In genomic region chr10:14330390-14331071, GRCh38 we compare ENCODE assay signal across 10 cellular contexts. TPM values are rescaled to one million over a fixed set of nuclear protein-coding genes. Genes with fewer than 3 reads are reported as not detected.
DNase-seq lines count a peak whose midpoint lies in the region; ATAC-seq, FAIRE-seq and TF ChIP-seq lines count a peak whose summit lies in the region.
"Had no signal": no experiment of that assay in that cellular context is flagged by ENCODE, and none has a peak within 500 bp of the region (broad histone marks: within the 10 kb centered on the region; RNA-seq: fewer than 3 reads in every experiment).

TSS of gene FRMD4A (minus strand) at chr10:14330924.

- CTCF ChIA-PET in HepG2 (lab: Yijun Ruan, JAX; ENCODE audit: low intra/inter-chr PET ratio, low total read pairs) = no interaction called here

- TF ChIP-seq EP300 in HepG2 (IDR thresholded peaks at IDR 0.05; ENCODE audit: low read depth in 2 of 2, low read length in 2 of 2) = no peak
- TF ChIP-seq EP300 in HepG2 (CRISPR knock-in tag; IDR thresholded peaks at IDR 0.05; ENCODE audit: borderline replicate concordance) = no peak

- H2BK5ac ChIP-seq in neuronal stem cell (ENCODE audit: low read length) = no peak within 1 kb of the TSS

- H3K9ac ChIP-seq in HepG2 (ENCODE audit: insufficient read depth, low read depth, low read length) = no peak within 1 kb of the TSS
- H3K9ac ChIP-seq in neuronal stem cell (ENCODE audit: low read depth, low read length, poor library complexity) = peak within 1 kb of the TSS; percentile 73

- no peak within 1 kb of the TSS for H2AK5ac ChIP-seq in neuronal stem cell (ENCODE audit: low read depth, low read length)

- in situ Hi-C loops in HepG2 (cut with HindIII; ENCODE audit: extremely low pct_ligation_motif_present, low pct_unique_long_range_greater_than_20kb) = no loop called here

- no peak within 1 kb of the TSS for H2BK15ac ChIP-seq in neuronal stem cell (ENCODE audit: low read length)

- H2AFZ ChIP-seq in HepG2 (ENCODE audit: low read length) = no peak within 1 kb of the TSS
- peak within 1 kb of the TSS; percentile 85 for H2AFZ ChIP-seq in neuronal stem cell (ENCODE audit: low read length)

- WGBS in right lobe of liver (ENCODE audit: insufficient coverage, low coverage, low lambda C conversion rate, missing lambda C conversion rate) = 46% methylated on average over 11 of the region's 14 CpGs
- 21% methylated on average over 14 of the region's 14 CpGs for WGBS in HepG2 (ENCODE audit: low lambda C conversion rate)
- 43 to 48% methylated on average over 14 of the region's 14 CpGs for WGBS in heart right ventricle, 2 donors
- WGBS in neuronal stem cell (ENCODE audit: extremely low coverage in 2 of 2, insufficient read length in 2 of 2, insufficient replicate concordance in 1 of 2), 2 donors = no CpG with 5 or more reads among the region's 14 CpGs
- 81 to 85% methylated on average over 14 of the region's 14 CpGs for WGBS in aorta, 2 donors

- H2BK12ac ChIP-seq in neuronal stem cell (ENCODE audit: low read length) = no peak within 1 kb of the TSS

- no peak for TF ChIP-seq CTCF in right lobe of liver (IDR thresholded peaks at IDR 0.05)
- TF ChIP-seq CTCF in HepG2 (CRISPR knock-in tag; IDR thresholded peaks at IDR 0.05) = no peak
- no peak for TF ChIP-seq CTCF in heart right ventricle (IDR thresholded peaks at IDR 0.05)

- BruUV-seq in HepG2 (replicated peaks; lab: Mats Ljungman, UMichigan) = no TSS peak

- no peak within 1 kb of the TSS for H3K4me2 ChIP-seq in HepG2 (ENCODE audit: low read depth, low read length)
- H3K4me2 ChIP-seq in neuronal stem cell (ENCODE audit: insufficient read depth, low read length, poor library complexity, severe bottlenecking) = peak within 1 kb of the TSS; percentile 27
- H3K4me2 ChIP-seq: A549 had no signal

- H3K79me1 ChIP-seq in neuronal stem cell (ENCODE audit: low read depth, low read length) = no peaks in the 10 kb centered on the region

- H3K14ac ChIP-seq in neuronal stem cell (ENCODE audit: low read length) = no peak within 1 kb of the TSS

- no peak within 1 kb of the TSS for H3K4ac ChIP-seq in neuronal stem cell (ENCODE audit: low read length)

- TF ChIP-seq POLR2A in right lobe of liver (IDR thresholded peaks at IDR 0.05) = no peak
- no peak for TF ChIP-seq POLR2A in HepG2 (IDR thresholded peaks at IDR 0.05; ENCODE audit: insufficient read depth in 1 of 2, low read depth in 2 of 2, low read length in 2 of 2)

- no peaks in the 10 kb centered on the region for H3K79me2 ChIP-seq in HepG2 (ENCODE audit: insufficient read depth, low read length)

- H3K27me3 ChIP-seq in right lobe of liver (no peaks in the 10 kb centered on the region), HepG2 (ENCODE audit: control insufficient read depth in 1 of 2, insufficient read depth in 2 of 2, low read length in 2 of 2) (peaks cover 1 to 42% of the 10 kb centered on the region in 2 experiments; a peak in 4 of 5 replicates), heart right ventricle (peaks cover 0 to 70% (median 52%) of the 10 kb centered on the region in 7 donors), neuronal stem cell (ENCODE audit: control insufficient read depth in 3 of 3, insufficient read depth in 3 of 3, low read depth in 1 of 3, low read length in 3 of 3) (peaks cover 0 to 32% (median 0%) of the 10 kb centered on the region in 3 experiments), aorta (ENCODE audit: control insufficient read depth in 1 of 2, insufficient read depth in 2 of 2, low read length in 1 of 2) (no peaks in the 10 kb centered on the region)

- H3K27ac ChIP-seq in right lobe of liver = no peak within 1 kb of the TSS
- H3K27ac ChIP-seq in HepG2 (ENCODE audit: extremely low read length, insufficient read depth, low read length) = no peak within 1 kb of the TSS
- H3K27ac ChIP-seq in heart right ventricle = no peak within 1 kb of the TSS
- no peak within 1 kb of the TSS for H3K27ac ChIP-seq in neuronal stem cell (replicated peaks; ENCODE audit: low read length)
- no peak within 1 kb of the TSS for H3K27ac ChIP-seq in aorta (ENCODE audit: low read depth in 1 of 2, low read length in 2 of 2)
- H3K27ac ChIP-seq: A549 had no signal

- H3K36me3 ChIP-seq in right lobe of liver = no peaks in the 10 kb centered on the region
- H3K36me3 ChIP-seq in HepG2 (replicated peaks in 1 of 2; ENCODE audit: control insufficient read depth in 1 of 2, insufficient read depth in 2 of 2, low read length in 2 of 2) = no peaks in the 10 kb centered on the region
- no peaks in the 10 kb centered on the region for H3K36me3 ChIP-seq in heart right ventricle
- H3K36me3 ChIP-seq in neuronal stem cell (replicated peaks in 1 of 2; ENCODE audit: control insufficient read depth in 2 of 2, insufficient read depth in 2 of 2, low read length in 2 of 2) = no peaks in the 10 kb centered on the region
- H3K36me3 ChIP-seq in aorta (ENCODE audit: control insufficient read depth in 1 of 2, insufficient read depth in 2 of 2, low read length in 1 of 2) = peaks cover 0 to 2% of the 10 kb centered on the region in 2 donors

- no peak within 1 kb of the TSS for H2BK120ac ChIP-seq in neuronal stem cell (ENCODE audit: low read depth, low read length)

- H3K23ac ChIP-seq in neuronal stem cell (ENCODE audit: low read depth, low read length, poor library complexity) = no peak within 1 kb of the TSS

- no peak within 1 kb of the TSS for H4K8ac ChIP-seq in neuronal stem cell (ENCODE audit: low read depth, low read length)

- intact Hi-C loops in right lobe of liver (cut with DNase I) = no loop called here
- intact Hi-C loops in HepG2 (cut with micrococcal nuclease; ENCODE audit: unreplicated experiment) = no loop called here
- intact Hi-C loops in heart right ventricle (cut with DNase I) = no loop called here
- intact Hi-C loops in aorta (cut with DNase I) = no loop called here

- POLR2A ChIA-PET in HepG2 (lab: Yijun Ruan, JAX) = no interaction called here

- no peaks in the 10 kb centered on the region for H4K20me1 ChIP-seq in HepG2 (ENCODE audit: insufficient read depth, low read length)

- H3K4me3 ChIP-seq in right lobe of liver (no peak within 1 kb of the TSS), HepG2 (replicated peaks in 1 of 3; ENCODE audit: insufficient read depth in 1 of 3, low read depth in 2 of 3, low read length in 3 of 3) (no peak within 1 kb of the TSS), heart right ventricle (no peak within 1 kb of the TSS), neuronal stem cell (ENCODE audit: low read length in 2 of 2) (no peak within 1 kb of the TSS), aorta (ENCODE audit: low read length in 2 of 2) (no peak within 1 kb of the TSS)
- H3K4me3 ChIP-seq: A549 had no signal

- H3K4me1 ChIP-seq in right lobe of liver = no peaks in the 10 kb centered on the region
- no peaks in the 10 kb centered on the region for H3K4me1 ChIP-seq in HepG2 (ENCODE audit: insufficient read depth, low read length)
- H3K4me1 ChIP-seq in heart right ventricle = no peaks in the 10 kb centered on the region
- H3K4me1 ChIP-seq in neuronal stem cell (ENCODE audit: control insufficient read depth in 2 of 2, insufficient read depth in 1 of 2, low read depth in 1 of 2, low read length in 2 of 2) = peaks cover 2 to 9% of the 10 kb centered on the region in 2 donors
- H3K4me1 ChIP-seq in aorta (ENCODE audit: control insufficient read depth in 1 of 2, insufficient read depth in 2 of 2, low read length in 2 of 2) = no peaks in the 10 kb centered on the region
- H3K4me1 ChIP-seq: A549 had no signal

- peak in 2 of 4 donors; percentile 31 to 36 for ATAC-seq in right lobe of liver
- no peak for ATAC-seq in HepG2
- ATAC-seq in heart right ventricle = peak in 1 of 8 donors; percentile 42
- no peak for ATAC-seq in aorta (ENCODE audit: low FRiP score)
- no peak for ATAC-seq in HG02798 (IDR thresholded peaks at IDR 0.05; ENCODE audit: poor library complexity, unreplicated experiment)
- ATAC-seq in HG03439 (IDR thresholded peaks at IDR 0.05; ENCODE audit: unreplicated experiment) = no peak
- ATAC-seq: natural killer cell had no signal

- DNase-seq in right lobe of liver = no peak
- no peak for DNase-seq in HepG2 (ENCODE audit: low spot score)
- no peak for DNase-seq in heart right ventricle
- no peak for DNase-seq in neuronal stem cell (ENCODE audit: low spot score)
- DNase-seq in aorta = no peak
- no peak for DNase-seq in NCI-H187 treated with DMSO at 0.1 percent for 48 hours (lab: John Stamatoyannopoulos, UW)
- DNase-seq: natural killer cell had no signal

- H3K9me3 ChIP-seq in right lobe of liver = no peaks in the 10 kb centered on the region
- no peaks in the 10 kb centered on the region for H3K9me3 ChIP-seq in HepG2 (ENCODE audit: low read length)
- no peaks in the 10 kb centered on the region for H3K9me3 ChIP-seq in heart right ventricle
- H3K9me3 ChIP-seq in neuronal stem cell (replicated peaks in 1 of 2; ENCODE audit: control insufficient read depth in 2 of 2, insufficient read depth in 1 of 2, low read depth in 1 of 2, low read length in 2 of 2) = no peaks in the 10 kb centered on the region
- no peaks in the 10 kb centered on the region for H3K9me3 ChIP-seq in aorta (ENCODE audit: control insufficient read depth, low read length)
- H3K9me3 ChIP-seq: A549 had no signal

- no peak for FAIRE-seq in HepG2 (lab: Jason Lieb, UNC)
- FAIRE-seq: A549 had no signal

- no peak for TF ChIP-seq RAD21 in HepG2 (CRISPR knock-in tag; IDR thresholded peaks at IDR 0.05)

- peak within 1 kb of the TSS; percentile 57 for H3K18ac ChIP-seq in neuronal stem cell (ENCODE audit: low read length)

- no peak within 1 kb of the TSS for H4K91ac ChIP-seq in neuronal stem cell (ENCODE audit: low read depth, low read length, poor library complexity)

RNA-seq across cellular contexts. Expression of gene FRMD4A, which starts in this region (rescaled TPM):
- 10 to 100 TPM in 5 of 6 experiments, 1 to 10 TPM in 1; 8.4 to 22.8 (median 13.3) TPM for total RNA-seq in right lobe of liver
- 0.09 and 0.10 TPM in 2 replicates for total RNA-seq in HepG2 (2016; rRNA removed; fragmentation: Illumina TruSeq; extraction: Trizol)
- total RNA-seq in HepG2 (2016; cell fraction: cytosol; rRNA removed; fragmentation: Illumina TruSeq; extraction: Trizol; ENCODE audit: low read depth) = not detected in 2 replicates
- 0.15 TPM in 1 of 2 replicates, not detected in the other for total RNA-seq in HepG2 (2016; cell fraction: insoluble cytoplasmic fraction; rRNA removed; fragmentation: Illumina TruSeq; extraction: Trizol)
- 0.06 and 0.14 TPM in 2 replicates for total RNA-seq in HepG2 (2016; cell fraction: membrane; rRNA removed; fragmentation: Illumina TruSeq; extraction: Trizol)
- 0.16 and 0.31 TPM in 2 replicates for total RNA-seq in HepG2 (2016; cell fraction: nucleus; rRNA removed; fragmentation: Illumina TruSeq; extraction: Trizol)
- 0.26 and 0.40 TPM in 2 replicates for polyA plus RNA-seq in HepG2 (2011; rRNA removed)
- polyA plus RNA-seq in HepG2 (2011; cell fraction: cytosol; rRNA removed) = 0.15 and 0.25 TPM in 2 replicates
- polyA plus RNA-seq in HepG2 (2011; cell fraction: nucleus; rRNA removed) = 0.64 and 1.00 TPM in 2 replicates
- polyA plus RNA-seq in HepG2 (2012) = 1.1 and 3.9 TPM in 2 replicates
- polyA plus RNA-seq in HepG2 (2016; cell fraction: cytosol; fragmentation: Illumina TruSeq; extraction: Trizol; ENCODE audit: low read depth) = not detected in 2 replicates
- polyA plus RNA-seq in HepG2 (2016; cell fraction: insoluble cytoplasmic fraction; fragmentation: Illumina TruSeq; extraction: Trizol; ENCODE audit: low read depth) = 0.08 and 0.19 TPM in 2 replicates
- 0.10 TPM in 1 of 2 replicates, not detected in the other for polyA plus RNA-seq in HepG2 (2016; cell fraction: membrane; fragmentation: Illumina TruSeq; extraction: Trizol; ENCODE audit: low read depth)
- 0.23 and 0.30 TPM in 2 replicates for polyA plus RNA-seq in HepG2 (2016; cell fraction: nucleus; fragmentation: Illumina TruSeq; extraction: Trizol; ENCODE audit: insufficient read depth, low read depth)
- polyA minus RNA-seq in HepG2 (2011; rRNA and poly(A)+ RNA removed; ENCODE audit: low replicate concordance) = 0.28 TPM in 1 of 2 replicates, not detected in the other
- 0.26 and 0.30 TPM in 2 replicates for polyA minus RNA-seq in HepG2 (2011; cell fraction: cytosol; rRNA and poly(A)+ RNA removed)
- 0.13 and 0.87 TPM in 2 replicates for polyA minus RNA-seq in HepG2 (2011; cell fraction: nucleus; rRNA and poly(A)+ RNA removed)
- total RNA-seq in heart right ventricle = 10 to 100 TPM; 20.8 to 43.4 (median 31.7) TPM
- 10 to 100 TPM; 17.4 to 18.2 TPM for polyA plus RNA-seq in heart right ventricle
- polyA plus RNA-seq in neuronal stem cell (2013, experiment 1 of 2) = 38.6 TPM
- polyA plus RNA-seq in neuronal stem cell (2013, experiment 2 of 2) = 33.8 TPM
- 10 to 100 TPM; 55.9 to 65.6 TPM for total RNA-seq in aorta
- polyA plus RNA-seq in aorta = 10 to 100 TPM; 11.4 to 23.6 TPM

Comparison
In these comparisons a context has a peak if more than half of its experiments do, and no peak if none do; other contexts are left out.
1. RNA of gene FRMD4A (total RNA-seq): 55.9 to 65.6 TPM in aorta, 20.8 to 43.4 TPM in heart right ventricle and 8.4 to 22.8 TPM in right lobe of liver; 0.06 to 0.31 TPM in HepG2; every median in the first group is over 4 times any median in the second.